In genomic region chr1:201461783-201462441, GRCh38 we compare ENCODE assay signal across 9 cellular contexts. TPM values are rescaled to one million over a fixed set of nuclear protein-coding genes. Genes with fewer than 3 reads are reported as not detected.
DNase-seq lines count a peak whose midpoint lies in the region; ATAC-seq, FAIRE-seq and TF ChIP-seq lines count a peak whose summit lies in the region.
"Had no signal": no experiment of that assay in that cellular context is flagged by ENCODE, and none has a peak within 500 bp of the region (broad histone marks: within the 10 kb centered on the region; RNA-seq: fewer than 3 reads in every experiment).

No MANE protein-coding gene starts in this region.

- ATAC-seq in GM19035 (IDR thresholded peaks at IDR 0.05; ENCODE audit: unreplicated experiment): no peak

- H3K23me2 ChIP-seq in H1 (ENCODE audit: low read depth, low read length): no peaks in the 10 kb centered on the region

- no peak for TF ChIP-seq RAD21 in H1 (IDR thresholded peaks at IDR 0.05 in 1 of 2, conservative IDR thresholded peaks at IDR 0.05 in 1 of 2; ENCODE audit: low read depth in 2 of 2, low read length in 2 of 2)

- H3K27ac ChIP-seq in 22Rv1 (peak overlapping the region; percentile 37; the same call in 1 of the 2 replicates), H1 (ENCODE audit: low read depth, low read length) (no peak overlapping the region), muscle layer of colon (ENCODE audit: low read depth, low read length) (peak overlapping the region; percentile 64)

- TF ChIP-seq POLR2A in H1 (IDR thresholded peaks at IDR 0.05; ENCODE audit: control extremely low read depth in 1 of 2, low read depth in 2 of 2, low read length in 2 of 2): no peak

- no peak overlapping the region for H2AK5ac ChIP-seq in H1 (ENCODE audit: low read depth, low read length)

- H3K4ac ChIP-seq in H1 (replicated peaks; ENCODE audit: insufficient read length, low read depth, low read length): peak overlapping the region; percentile 13

- no peak overlapping the region for H2BK20ac ChIP-seq in H1 (ENCODE audit: low read length)

- H3K9ac ChIP-seq in H1 (replicated peaks in 1 of 4; ENCODE audit: extremely low read depth in 1 of 4, low read depth in 3 of 4, low read length in 3 of 4): no peak overlapping the region
- no peak overlapping the region for H3K9ac ChIP-seq in muscle layer of colon (ENCODE audit: low read length)

- no peak overlapping the region; the same call in 1 of the 2 replicates for H2BK5ac ChIP-seq in H1 (ENCODE audit: low read depth, low read length)

- H3K4me1 ChIP-seq in H1 (replicated peaks in 1 of 4; ENCODE audit: control insufficient read depth in 3 of 4, insufficient read depth in 4 of 4, low read length in 3 of 4): peaks cover 0 to 11% (median 3%) of the 10 kb centered on the region in 4 experiments
- H3K4me1 ChIP-seq in muscle layer of colon (ENCODE audit: insufficient read depth, low read length): peaks cover 65% of the 10 kb centered on the region

- POLR2A ChIA-PET in H1 (lab: Charles Lee; ENCODE audit: partially characterized antibody): interaction anchor here (0.9 to 1.9 kb wide), 6 partner anchors 9 to 86 kb away, joined by 3 to 4 read pairs (median 3); no protein-coding TSS in a partner anchor

- H3K23ac ChIP-seq in H1 (ENCODE audit: insufficient read length): no peak overlapping the region

- no peak overlapping the region for H2BK120ac ChIP-seq in H1 (replicated peaks; ENCODE audit: low read depth, low read length)

- H3K9me3 ChIP-seq in H1 (ENCODE audit: insufficient read depth in 2 of 2, low read depth in 1 of 2, low read length in 1 of 2) (no peaks in the 10 kb centered on the region), muscle layer of colon (ENCODE audit: low read length) (no peaks in the 10 kb centered on the region)

- TF ChIP-seq EP300 in H1 (IDR thresholded peaks at IDR 0.05; ENCODE audit: borderline replicate concordance in 1 of 2, low read depth in 2 of 2, low read length in 2 of 2): no peak

- peak overlapping the region; percentile 22; the same call in 1 of the 2 replicates for H2BK12ac ChIP-seq in H1 (ENCODE audit: low read depth, low read length)

- H3K27me3 ChIP-seq in H1 (replicated peaks in 1 of 4; ENCODE audit: control insufficient read depth in 3 of 4, extremely low read depth in 1 of 4, insufficient read depth in 3 of 4, low read length in 3 of 4) (no peaks in the 10 kb centered on the region), muscle layer of colon (ENCODE audit: control insufficient read depth in 1 of 2, insufficient read depth in 2 of 2, low read length in 2 of 2) (no peaks in the 10 kb centered on the region)

- WGBS in H1 (ENCODE audit: extremely low coverage in 1 of 2, insufficient coverage in 1 of 2, insufficient read length in 1 of 2, insufficient replicate concordance in 2 of 2, low coverage in 1 of 2, low lambda C conversion rate in 2 of 2, missing lambda C conversion rate in 1 of 2), 2 experiments: 86% methylated on average over 12 of the region's 12 CpGs; no CpG with 5 or more reads in 1 of the 2 experiments

- H4K20me1 ChIP-seq in H1 (replicated peaks in 1 of 2; ENCODE audit: control insufficient read depth in 1 of 2, insufficient read depth in 2 of 2, low read length in 2 of 2): peaks cover 0 to 9% of the 10 kb centered on the region in 2 experiments

- H3K14ac ChIP-seq in H1 (ENCODE audit: insufficient read length): no peak overlapping the region

- H3K18ac ChIP-seq in H1 (ENCODE audit: extremely low read depth, low read length): no peak overlapping the region

- FAIRE-seq in H1 (lab: Jason Lieb, UNC): no peak

- TF ChIP-seq CTCF in 22Rv1 (IDR thresholded peaks at IDR 0.05) (no peak), H1 (IDR thresholded peaks at IDR 0.05; ENCODE audit: control extremely low read depth in 1 of 3, insufficient read depth in 1 of 3, low read depth in 1 of 3, low read length in 3 of 3) (no peak)

- DNase-seq in MV-4-11 (lab: John Stamatoyannopoulos, UW) (peak; percentile 87), H1 (ENCODE audit: low read depth in 1 of 2, low spot score in 2 of 2) (no peak), NCI-H1048 (lab: John Stamatoyannopoulos, UW) (no peak), D341Med (ENCODE audit: low spot score) (no peak)
- no peak for DNase-seq in activated CD4-positive, alpha-beta T cell treated with anti-CD3 and anti-CD28 coated beads, Interleukin-2, amount 50 U/mL, for 48 hours

- H3K79me1 ChIP-seq in H1 (ENCODE audit: low read depth, low read length): peaks cover 7% of the 10 kb centered on the region

- H4K5ac ChIP-seq in H1 (ENCODE audit: insufficient read length, low read depth, low read length): no peak overlapping the region

- H2AFZ ChIP-seq in H1 (ENCODE audit: low read length): no peak overlapping the region

- H3K36me3 ChIP-seq in H1 (ENCODE audit: control insufficient read depth in 2 of 4, insufficient read depth in 4 of 4, low read length in 3 of 4) (peaks cover 3 to 12% (median 6%) of the 10 kb centered on the region in 4 experiments; a peak in 4 of 8 replicates), muscle layer of colon (ENCODE audit: insufficient read depth, low read length) (peaks cover 23% of the 10 kb centered on the region)

- H4K8ac ChIP-seq in H1 (ENCODE audit: extremely low read depth, insufficient read depth, low read length): no peak overlapping the region

- H2BK15ac ChIP-seq in H1 (ENCODE audit: low read length): no peak overlapping the region; the same call in 1 of the 2 replicates

- H3K4me3 ChIP-seq in H1 (ENCODE audit: extremely low read depth in 1 of 4, insufficient read depth in 2 of 4, low read depth in 3 of 4, low read length in 4 of 4): no peak overlapping the region
- H3K4me3 ChIP-seq in muscle layer of colon (ENCODE audit: low read depth in 1 of 2, low read length in 2 of 2): peak overlapping the region in 1 of 2 donors; percentile 24

- no peak overlapping the region for H4K91ac ChIP-seq in H1 (replicated peaks; ENCODE audit: insufficient read length, low read length)

- H3K4me2 ChIP-seq in H1 (ENCODE audit: insufficient read depth in 1 of 2, low read depth in 2 of 2, low read length in 2 of 2): no peak overlapping the region

- CTCF ChIA-PET in H1 (lab: Charles Lee; ENCODE audit: partially characterized antibody): interaction anchor here (0.8 to 12.7 kb wide), 9 partner anchors 8 to 86 kb away, joined by 3 to 155 read pairs (median 10); no protein-coding TSS in a partner anchor

- H3K79me2 ChIP-seq in H1 (ENCODE audit: control insufficient read depth in 1 of 2, insufficient read depth in 2 of 2, low read length in 2 of 2): peaks cover 2 to 3% of the 10 kb centered on the region in 2 experiments; a peak in 1 of 4 replicates

- H3K56ac ChIP-seq in H1 (replicated peaks; ENCODE audit: insufficient read length, low read depth, low read length): no peak overlapping the region

TF ChIP-seq in H1, 55 proteins besides CTCF, POLR2A, EP300 and RAD21:
- TF ChIP-seq BACH1 (IDR thresholded peaks at IDR 0.05; ENCODE audit: low read length) (no peak), SP4 (IDR thresholded peaks at IDR 0.05; ENCODE audit: low read length) (no peak), PHF8 (conservative IDR thresholded peaks at IDR 0.05; ENCODE audit: low read depth, low read length) (no peak), SP1 (IDR thresholded peaks at IDR 0.05; ENCODE audit: low read depth, low read length) (no peak), TCF12 (IDR thresholded peaks at IDR 0.05; ENCODE audit: low read depth, low read length) (no peak), NANOG (IDR thresholded peaks at IDR 0.05; ENCODE audit: insufficient read depth, low read depth, low read length, poor library complexity, severe bottlenecking) (no peak), CBX5 (IDR thresholded peaks at IDR 0.05; ENCODE audit: low read depth, low read length) (no peak), JUN (IDR thresholded peaks at IDR 0.05; ENCODE audit: low read depth, low read length) (no peak), MAFK (IDR thresholded peaks at IDR 0.05; ENCODE audit: low read depth, low read length) (no peak), TEAD4 (IDR thresholded peaks at IDR 0.05; ENCODE audit: low read depth, low read length) (no peak)

RNA-seq across cellular contexts. Expression of gene PHLDA3, which starts 7.1 kb away (rescaled TPM):
- total RNA-seq in H1 (2021; fragmentation: NEBNext Ultra II Directional; extraction: Animal tissue kit (Norgen Biotek cat#: 25700)): 27.5 and 27.7 TPM in 2 replicates
- 25.5 and 42.8 TPM in 2 replicates for polyA plus RNA-seq in H1 (2011; rRNA removed)
- 54.2 TPM for polyA plus RNA-seq in H1 (2011; cell fraction: cytosol; rRNA removed)
- 49.9 TPM for polyA plus RNA-seq in H1 (2011; cell fraction: nucleus; rRNA removed)
- polyA plus RNA-seq in H1 (2012, experiment 1 of 2): 20.2 to 38.8 TPM (median 34.1 TPM) in 4 replicates
- polyA plus RNA-seq in H1 (2012, experiment 2 of 2): 27.9 TPM
- 10.0 TPM for polyA plus RNA-seq in H1 (2013, experiment 1 of 2)
- polyA plus RNA-seq in H1 (2013, experiment 2 of 2): 11.0 TPM
- polyA minus RNA-seq in H1 (2011; rRNA and poly(A)+ RNA removed): 10.2 and 11.8 TPM in 2 replicates
- 26.1 TPM for polyA minus RNA-seq in H1 (2011; cell fraction: cytosol; rRNA and poly(A)+ RNA removed)
- 40.8 TPM for polyA minus RNA-seq in H1 (2011; cell fraction: nucleus; rRNA and poly(A)+ RNA removed)

RNA-seq across cellular contexts. Expression of gene TNNI1, which starts 40.4 kb away (rescaled TPM):
- 0.29 and 0.50 TPM in 2 replicates for total RNA-seq in H1 (2021; fragmentation: NEBNext Ultra II Directional; extraction: Animal tissue kit (Norgen Biotek cat#: 25700))
- polyA plus RNA-seq in H1 (2011; rRNA removed): 0.46 and 1.0 TPM in 2 replicates
- polyA plus RNA-seq in H1 (2011; cell fraction: cytosol; rRNA removed): 1.5 TPM
- 0.81 TPM for polyA plus RNA-seq in H1 (2011; cell fraction: nucleus; rRNA removed)
- 0.54 to 1.4 TPM (median 1.1 TPM) in 4 replicates for polyA plus RNA-seq in H1 (2012, experiment 1 of 2)
- 0.97 TPM for polyA plus RNA-seq in H1 (2012, experiment 2 of 2)
- 0.18 TPM for polyA plus RNA-seq in H1 (2013, experiment 1 of 2)
- 0.20 TPM for polyA plus RNA-seq in H1 (2013, experiment 2 of 2)
- polyA minus RNA-seq in H1 (2011; rRNA and poly(A)+ RNA removed): 0.28 and 0.34 TPM in 2 replicates
- polyA minus RNA-seq in H1 (2011; cell fraction: cytosol; rRNA and poly(A)+ RNA removed): not detected
- polyA minus RNA-seq in H1 (2011; cell fraction: nucleus; rRNA and poly(A)+ RNA removed): not detected
- total RNA-seq: T-helper 2 cell treated with Interferon-gamma antibody and Interleukin-4, amounts not matched to agents 100 ng/mL and 5 ng/mL, for 36 hours had no signal

RNA-seq across cellular contexts. Expression of gene CSRP1, which starts 45.0 kb away (rescaled TPM):
- total RNA-seq in H1 (2021; fragmentation: NEBNext Ultra II Directional; extraction: Animal tissue kit (Norgen Biotek cat#: 25700)): 22.3 and 24.1 TPM in 2 replicates
- 13.2 and 14.2 TPM in 2 replicates for polyA plus RNA-seq in H1 (2011; rRNA removed)
- 13.4 TPM for polyA plus RNA-seq in H1 (2011; cell fraction: cytosol; rRNA removed)
- 14.7 TPM for polyA plus RNA-seq in H1 (2011; cell fraction: nucleus; rRNA removed)
- 12.4 to 15.0 TPM (median 13.8 TPM) in 4 replicates for polyA plus RNA-seq in H1 (2012, experiment 1 of 2)
- 20.3 TPM for polyA plus RNA-seq in H1 (2012, experiment 2 of 2)
- 15.9 TPM for polyA plus RNA-seq in H1 (2013, experiment 1 of 2)
- 15.4 TPM for polyA plus RNA-seq in H1 (2013, experiment 2 of 2)
- polyA minus RNA-seq in H1 (2011; rRNA and poly(A)+ RNA removed): 10.5 and 12.6 TPM in 2 replicates
- 9.5 TPM for polyA minus RNA-seq in H1 (2011; cell fraction: cytosol; rRNA and poly(A)+ RNA removed)
- 9.3 TPM for polyA minus RNA-seq in H1 (2011; cell fraction: nucleus; rRNA and poly(A)+ RNA removed)
